ENCODE assay signal across 11 cellular contexts in the genomic region with DNA sequence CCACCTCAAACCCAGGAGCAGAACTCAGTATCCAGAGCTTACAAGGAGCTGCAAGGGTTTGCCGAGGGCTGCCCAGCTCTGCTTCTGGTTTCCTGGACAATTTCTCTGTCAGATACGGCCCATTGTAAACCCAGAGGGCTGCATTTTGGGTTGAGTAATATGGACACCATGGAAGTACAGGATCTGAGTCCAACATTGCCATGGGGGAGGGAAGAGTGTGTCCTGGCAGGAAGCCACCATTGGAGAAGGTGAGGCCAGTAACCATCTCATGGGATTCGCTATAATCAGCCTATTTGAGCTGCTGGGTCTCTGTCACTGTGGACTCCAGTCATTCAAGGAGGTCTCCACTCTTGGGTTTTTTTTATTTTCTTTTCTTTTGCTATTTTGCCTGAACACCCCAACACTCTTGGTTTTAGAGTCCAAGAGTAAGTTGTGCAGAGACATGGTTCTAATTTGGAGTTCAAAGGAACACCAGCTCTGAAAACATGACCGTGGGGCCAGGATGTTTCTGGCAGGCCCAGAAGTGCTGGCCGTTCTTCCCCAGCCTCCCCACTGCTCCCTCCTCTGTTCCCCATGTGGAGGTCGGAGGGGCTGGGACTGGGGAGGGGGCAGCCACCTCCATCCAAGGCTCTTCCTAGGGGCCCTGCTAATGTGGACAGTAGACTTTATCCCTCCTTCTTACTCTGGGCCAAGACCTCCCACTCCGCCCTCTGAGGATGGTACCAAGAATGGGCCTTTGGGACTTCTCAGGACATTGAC. TPM values are rescaled to one million over a fixed set of nuclear protein-coding genes. Genes with fewer than 3 reads are reported as not detected.
DNase-seq lines count a peak whose midpoint lies in the region; ATAC-seq and TF ChIP-seq lines count a peak whose summit lies in the region.
"Had no signal": no experiment of that assay in that cellular context is flagged by ENCODE, and none has a peak within 500 bp of the region (broad histone marks: within the 10 kb centered on the region; RNA-seq: fewer than 3 reads in every experiment).

No MANE protein-coding gene starts in this region.

- intact Hi-C loops in adrenal gland (cut with DNase I): no loop called here

- peaks cover 33% of the 10 kb centered on the region for H3K4me1 Mint-ChIP-seq in neural crest cell
- H3K4me1 Mint-ChIP-seq in activated CD8-positive, alpha-beta memory T cell treated with anti-CD3 and anti-CD28 coated beads, Interleukin-2, amount 10 ng/mL, durations not matched to agents 7 days and 5 days: no peaks in the 10 kb centered on the region
- H3K4me1 Mint-ChIP-seq: activated CD4-positive, alpha-beta T cell treated with anti-CD3 and anti-CD28 coated beads, Interleukin-2, amount 10 ng/mL, durations not matched to agents 7 days and 5 days had no signal

- no peaks in the 10 kb centered on the region for H3K27me3 ChIP-seq in adrenal gland
- no peaks in the 10 kb centered on the region for H3K27me3 ChIP-seq in esophagus (ENCODE audit: control insufficient read depth in 1 of 2, insufficient read depth in 2 of 2, low read length in 2 of 2)
- no peaks in the 10 kb centered on the region for H3K27me3 ChIP-seq in tibial nerve

- peak in 1 of 7 donors; percentile 58 for DNase-seq in adrenal gland
- no peak for DNase-seq in neural crest cell (ENCODE audit: low read depth, low spot score)
- DNase-seq in tibial nerve (ENCODE audit: low spot score in 2 of 2): peak in 1 of 2 donors; percentile 29
- DNase-seq in activated CD8-positive, alpha-beta memory T cell treated with anti-CD3 and anti-CD28 coated beads, Interleukin-2, amount 10 ng/mL, durations not matched to agents 7 days and 5 days: no peak
- DNase-seq in NCI-H524 treated with DMSO at 0.1 percent for 48 hours (lab: John Stamatoyannopoulos, UW): no peak
- no peak for DNase-seq in DMS 273 (lab: John Stamatoyannopoulos, UW; ENCODE audit: unreplicated experiment)
- DNase-seq in stimulated activated CD4-positive, alpha-beta T cell treated with anti-CD3 and anti-CD28 coated beads, Interleukin-1b, Interleukin-23, amount 100 ng/mL, for 48 hours: no peak
- DNase-seq: activated CD4-positive, alpha-beta T cell treated with anti-CD3 and anti-CD28 coated beads, Interleukin-2, amount 10 ng/mL, durations not matched to agents 7 days and 5 days; activated naive CD4-positive, alpha-beta T cell treated with anti-CD3 and anti-CD28 coated beads for 36 hours; NCI-H526 treated with DMSO at 0.1 percent for 48 hours had no signal

- peaks cover 17% of the 10 kb centered on the region for H3K36me3 Mint-ChIP-seq in neural crest cell (ENCODE audit: low read depth)
- H3K36me3 Mint-ChIP-seq in activated CD8-positive, alpha-beta memory T cell treated with anti-CD3 and anti-CD28 coated beads, Interleukin-2, amount 10 ng/mL, durations not matched to agents 7 days and 5 days: no peaks in the 10 kb centered on the region

- H3K4me1 ChIP-seq in adrenal gland (replicated peaks in 1 of 2) (peaks cover 55 to 90% of the 10 kb centered on the region in 2 donors), esophagus (ENCODE audit: control insufficient read depth in 2 of 2, insufficient read depth in 2 of 2, low read length in 1 of 2) (peaks cover 3 to 25% of the 10 kb centered on the region in 2 donors), tibial nerve (peaks cover 5 to 100% (median 61%) of the 10 kb centered on the region in 4 donors)

- no peaks in the 10 kb centered on the region for H3K9me3 ChIP-seq in adrenal gland (replicated peaks in 1 of 3)
- no peaks in the 10 kb centered on the region for H3K9me3 ChIP-seq in esophagus (ENCODE audit: control insufficient read depth in 2 of 2, insufficient read depth in 1 of 2, low read depth in 1 of 2, low read length in 1 of 2)
- no peaks in the 10 kb centered on the region for H3K9me3 ChIP-seq in tibial nerve

- H3K27me3 Mint-ChIP-seq in neural crest cell (ENCODE audit: low read depth): no peaks in the 10 kb centered on the region
- H3K27me3 Mint-ChIP-seq in activated CD8-positive, alpha-beta memory T cell treated with anti-CD3 and anti-CD28 coated beads, Interleukin-2, amount 10 ng/mL, durations not matched to agents 7 days and 5 days: no peaks in the 10 kb centered on the region
- H3K27me3 Mint-ChIP-seq: activated CD4-positive, alpha-beta T cell treated with anti-CD3 and anti-CD28 coated beads, Interleukin-2, amount 10 ng/mL, durations not matched to agents 7 days and 5 days had no signal

- TF ChIP-seq CTCF in adrenal gland (IDR thresholded peaks at IDR 0.05) (no peak), neural crest cell (conservative IDR thresholded peaks at IDR 0.05) (no peak), tibial nerve (IDR thresholded peaks at IDR 0.05) (no peak)

- H3K27ac Mint-ChIP-seq in neural crest cell (ENCODE audit: unreplicated experiment): peak overlapping the region; percentile 97
- no peak overlapping the region for H3K27ac Mint-ChIP-seq in activated CD8-positive, alpha-beta memory T cell treated with anti-CD3 and anti-CD28 coated beads, Interleukin-2, amount 10 ng/mL, durations not matched to agents 7 days and 5 days
- H3K27ac Mint-ChIP-seq: activated naive CD4-positive, alpha-beta T cell treated with anti-CD3 and anti-CD28 coated beads for 36 hours had no signal

- peak overlapping the region; percentile 34 to 91 (median 75) for H3K27ac ChIP-seq in adrenal gland
- peak overlapping the region; percentile 93 to 94 for H3K27ac ChIP-seq in esophagus (ENCODE audit: low read depth in 2 of 2, low read length in 1 of 2)
- peak overlapping the region; percentile 79 to 96 (median 86) for H3K27ac ChIP-seq in tibial nerve

- TF ChIP-seq EP300 in tibial nerve (IDR thresholded peaks at IDR 0.05): no peak

- CTCF ChIA-PET in activated CD8-positive, alpha-beta memory T cell treated with anti-CD3 and anti-CD28 coated beads, Interleukin-2, amount 10 ng/mL, durations not matched to agents 7 days and 5 days (lab: Charles Lee): no interaction called here

- no peak overlapping the region for H3K4me3 Mint-ChIP-seq in neural crest cell
- H3K4me3 Mint-ChIP-seq in activated CD8-positive, alpha-beta memory T cell treated with anti-CD3 and anti-CD28 coated beads, Interleukin-2, amount 10 ng/mL, durations not matched to agents 7 days and 5 days: no peak overlapping the region
- H3K4me3 Mint-ChIP-seq: activated CD4-positive, alpha-beta T cell treated with anti-CD3 and anti-CD28 coated beads, Interleukin-2, amount 10 ng/mL, durations not matched to agents 7 days and 5 days; activated naive CD4-positive, alpha-beta T cell treated with anti-CD3 and anti-CD28 coated beads for 36 hours had no signal

- H3K4me3 ChIP-seq in adrenal gland (no peak overlapping the region), esophagus (ENCODE audit: low read depth in 1 of 2, low read length in 2 of 2) (no peak overlapping the region), tibial nerve (no peak overlapping the region)

- TF ChIP-seq POLR2A in adrenal gland (IDR thresholded peaks at IDR 0.05): no peak
- TF ChIP-seq POLR2A in tibial nerve (IDR thresholded peaks at IDR 0.05): no peak

- H3K9me3 Mint-ChIP-seq in neural crest cell: no peaks in the 10 kb centered on the region
- no peaks in the 10 kb centered on the region for H3K9me3 Mint-ChIP-seq in activated CD8-positive, alpha-beta memory T cell treated with anti-CD3 and anti-CD28 coated beads, Interleukin-2, amount 10 ng/mL, durations not matched to agents 7 days and 5 days (ENCODE audit: low read depth)
- H3K9me3 Mint-ChIP-seq: activated CD4-positive, alpha-beta T cell treated with anti-CD3 and anti-CD28 coated beads, Interleukin-2, amount 10 ng/mL, durations not matched to agents 7 days and 5 days; activated naive CD4-positive, alpha-beta T cell treated with anti-CD3 and anti-CD28 coated beads for 36 hours had no signal

- H3K36me3 ChIP-seq in adrenal gland (replicated peaks in 1 of 2): peaks cover 0 to 23% of the 10 kb centered on the region in 2 donors
- peaks cover 0 to 17% of the 10 kb centered on the region in 2 donors for H3K36me3 ChIP-seq in esophagus (ENCODE audit: control insufficient read depth in 2 of 2, insufficient read depth in 2 of 2, low read length in 1 of 2)
- peaks cover 0 to 35% (median 0%) of the 10 kb centered on the region in 3 donors for H3K36me3 ChIP-seq in tibial nerve

- no peak for ATAC-seq in activated CD8-positive, alpha-beta memory T cell treated with anti-CD3 and anti-CD28 coated beads, Interleukin-2, amount 10 ng/mL, durations not matched to agents 7 days and 5 days

- 80 to 84% (median 81%) methylated on average over 6 to 7 of the region's 7 CpGs for WGBS in adrenal gland, 4 donors
- WGBS in esophagus, 2 donors: 65 to 66% methylated on average over 7 of the region's 7 CpGs
- WGBS in tibial nerve, 2 donors: 54 to 60% methylated on average over 7 of the region's 7 CpGs

RNA-seq across cellular contexts. Expression of a gene that starts 46.2 kb away (rescaled TPM):
- total RNA-seq in adrenal gland (10 to 100 TPM; 32.2 to 49.7 (median 35.9) TPM), neural crest cell (24.5 and 25.8 TPM in 2 replicates), tibial nerve (10 to 100 TPM; 41.2 to 56.4 (median 47.4) TPM)
- polyA plus RNA-seq in adrenal gland (10 to 100 TPM in 1 of 3 donors, 1 to 10 TPM in 2; 3.9 to 30.2 (median 5.4) TPM), esophagus (1 to 10 TPM; 2.6 to 3.2 TPM)
- under 1 TPM in 1 of 2 experiments, not detected in 1; 0.05 TPM for total RNA-seq in activated CD8-positive, alpha-beta memory T cell treated with anti-CD3 and anti-CD28 coated beads, Interleukin-2, amount 10 ng/mL, durations not matched to agents 7 days and 5 days

Comparison
In these comparisons a context has a peak if more than half of its experiments do, and no peak if none do; other contexts are left out.
1. RNA of a gene that starts 46.2 kb away (total RNA-seq): 41.2 to 56.4 TPM in tibial nerve, 32.2 to 49.7 TPM in adrenal gland and 24.5 to 25.8 TPM in neural crest cell; 0.05 TPM in activated CD8-positive, alpha-beta memory T cell treated with anti-CD3 and anti-CD28 coated beads, Interleukin-2, amount 10 ng/mL, durations not matched to agents 7 days and 5 days; every median in the first group is over 10 times any median in the second.
2. Peak in every context shown above with its lines, with median percentiles within 50 percentile points of each other: H3K27ac ChIP-seq.